ENCODE assay signal across 11 cellular contexts in genomic region chr10:79380125-79380917, GRCh38. TPM values are rescaled to one million over a fixed set of nuclear protein-coding genes. Genes with fewer than 3 reads are reported as not detected.
DNase-seq lines count a peak whose midpoint lies in the region; ATAC-seq and TF ChIP-seq lines count a peak whose summit lies in the region.
"Had no signal": no experiment of that assay in that cellular context is flagged by ENCODE, and none has a peak within 500 bp of the region (broad histone marks: within the 10 kb centered on the region; RNA-seq: fewer than 3 reads in every experiment).

No MANE protein-coding gene starts in this region.

- no peaks in the 10 kb centered on the region for H3K9me3 ChIP-seq in WERI-Rb-1 (ENCODE audit: severe bottlenecking)
- H3K9me3 ChIP-seq in cardiac muscle cell (ENCODE audit: low read depth): no peaks in the 10 kb centered on the region
- no peaks in the 10 kb centered on the region for H3K9me3 ChIP-seq in SJCRH30 (replicated peaks)

- peak; percentile 86 for DNase-seq in EH (ENCODE audit: low read depth)
- DNase-seq in WERI-Rb-1: peak; percentile 5
- DNase-seq in cardiac muscle cell (ENCODE audit: low read depth in 1 of 2, low spot score in 1 of 2): peak in 1 of 2 donors; percentile 88
- DNase-seq in sciatic nerve (ENCODE audit: low spot score): peak; percentile 64
- no peak for DNase-seq in stimulated activated naive CD8-positive, alpha-beta T cell treated with anti-CD3 and anti-CD28 coated beads, Interleukin-15, amount 100 ng/mL, for 72 hours
- DNase-seq in NOMO-1 treated with dmso at 0.1 percent for 144 hours (lab: John Stamatoyannopoulos, UW; ENCODE audit: unreplicated experiment): no peak
- no peak for DNase-seq in SJCRH30
- DNase-seq: MM.1S had no signal

- H3K9me3 Mint-ChIP-seq in stimulated activated naive CD8-positive, alpha-beta T cell treated with anti-CD3 and anti-CD28 coated beads, Interleukin-15, amount 100 ng/mL, for 72 hours: no peaks in the 10 kb centered on the region
- H3K9me3 Mint-ChIP-seq: neural crest cell; T-helper 2 cell treated with Interferon-gamma antibody and Interleukin-4, amounts not matched to agents 5 μg/mL and 100 μg/mL, for 36 hours had no signal

- H3K27me3 Mint-ChIP-seq in stimulated activated naive CD8-positive, alpha-beta T cell treated with anti-CD3 and anti-CD28 coated beads, Interleukin-15, amount 100 ng/mL, for 72 hours: no peaks in the 10 kb centered on the region

- H3K27ac ChIP-seq in WERI-Rb-1 (no peak overlapping the region), cardiac muscle cell (peak overlapping the region; percentile 6), SJCRH30 (no peak overlapping the region)

- no peak overlapping the region for H3K4me3 ChIP-seq in WERI-Rb-1 (ENCODE audit: low read depth, low read length)
- H3K4me3 ChIP-seq in cardiac muscle cell: no peak overlapping the region
- H3K4me3 ChIP-seq in SJCRH30: no peak overlapping the region

- TF ChIP-seq CTCF in WERI-Rb-1 (IDR thresholded peaks at IDR 0.05; ENCODE audit: low read depth, low read length) (no peak), cardiac muscle cell (IDR thresholded peaks at IDR 0.05; ENCODE audit: low read depth, low read length) (no peak)

- peak; percentile 85 for ATAC-seq in sciatic nerve
- ATAC-seq in stimulated activated naive CD8-positive, alpha-beta T cell treated with anti-CD3 and anti-CD28 coated beads, Interleukin-15, amount 100 ng/mL, for 72 hours: no peak
- ATAC-seq in HG03025 (IDR thresholded peaks at IDR 0.05; ENCODE audit: low FRiP score, unreplicated experiment): no peak

- H3K4me3 Mint-ChIP-seq in stimulated activated naive CD8-positive, alpha-beta T cell treated with anti-CD3 and anti-CD28 coated beads, Interleukin-15, amount 100 ng/mL, for 72 hours: no peak overlapping the region
- H3K4me3 Mint-ChIP-seq: neural crest cell; T-helper 2 cell treated with Interferon-gamma antibody and Interleukin-4, amounts not matched to agents 5 μg/mL and 100 μg/mL, for 36 hours had no signal

- H3K27me3 ChIP-seq in WERI-Rb-1 (ENCODE audit: insufficient read depth, low read depth, severe bottlenecking) (no peaks in the 10 kb centered on the region), cardiac muscle cell (no peaks in the 10 kb centered on the region), SJCRH30 (no peaks in the 10 kb centered on the region)

- H3K4me1 Mint-ChIP-seq in stimulated activated naive CD8-positive, alpha-beta T cell treated with anti-CD3 and anti-CD28 coated beads, Interleukin-15, amount 100 ng/mL, for 72 hours: no peaks in the 10 kb centered on the region

- H3K36me3 ChIP-seq in WERI-Rb-1 (no peaks in the 10 kb centered on the region), cardiac muscle cell (no peaks in the 10 kb centered on the region), SJCRH30 (peaks cover 5% of the 10 kb centered on the region; the same call in 1 of the 2 replicates)

- H3K27ac Mint-ChIP-seq in stimulated activated naive CD8-positive, alpha-beta T cell treated with anti-CD3 and anti-CD28 coated beads, Interleukin-15, amount 100 ng/mL, for 72 hours: no peak overlapping the region
- H3K27ac Mint-ChIP-seq: T-helper 2 cell treated with Interferon-gamma antibody and Interleukin-4, amounts not matched to agents 5 μg/mL and 100 μg/mL, for 36 hours had no signal

- intact Hi-C loops in sciatic nerve (cut with DNase I): no loop called here

- H3K4me1 ChIP-seq in cardiac muscle cell (ENCODE audit: low read depth): peaks cover 8% of the 10 kb centered on the region
- H3K4me1 ChIP-seq in SJCRH30: peaks cover 33% of the 10 kb centered on the region

RNA-seq across cellular contexts. Expression of gene PPIF, which starts 33.1 kb away (rescaled TPM):
- total RNA-seq in cardiac muscle cell (86.6 and 101 TPM in 2 replicates), sciatic nerve (18.8 TPM)
- 125 and 143 TPM in 2 replicates for polyA plus RNA-seq in cardiac muscle cell
- total RNA-seq in SJCRH30 (2014; rRNA removed; shearing (Covaris generic)): 98.8 and 103 TPM in 2 replicates

Comparison
In these comparisons a context has a peak if more than half of its experiments do, and no peak if none do; other contexts are left out.
1. DNase-seq: peak in EH (single experiment), WERI-Rb-1 (single experiment) and sciatic nerve (single experiment); none in stimulated activated naive CD8-positive, alpha-beta T cell treated with anti-CD3 and anti-CD28 coated beads, Interleukin-15, amount 100 ng/mL, for 72 hours (0 of 2), NOMO-1 treated with dmso at 0.1 percent for 144 hours (single experiment) and SJCRH30 (0 of 2).